In genomic region chr4:40231464-40231863, GRCh38 we compare ENCODE assay signal across 18 cellular contexts. TPM values are rescaled to one million over a fixed set of nuclear protein-coding genes. Genes with fewer than 3 reads are reported as not detected.
A peak's percentile ranks its signal among the peaks of the same experiment; 100 is the strongest.
DNase-seq lines count a peak whose midpoint lies in the region; ATAC-seq and TF ChIP-seq lines count a peak whose summit lies in the region.
"Had no signal": no experiment of that assay in that cellular context is flagged by ENCODE, and none has a peak within 500 bp of the region (broad histone marks: within the 10 kb centered on the region; RNA-seq: fewer than 3 reads in every experiment).

No MANE protein-coding gene starts in this region.

- CTCF ChIA-PET in T-cell (lab: Charles Lee), result interaction anchor here (0.6 to 2.8 kb wide), 23 partner anchors 8 to 154 kb away, joined by 3 to 21 read pairs (median 6); no protein-coding TSS in a partner anchor
- CTCF ChIA-PET in Caco-2 (lab: Charles Lee), result no interaction called here

- H3K27me3 Mint-ChIP-seq in T-cell, result no peaks in the 10 kb centered on the region
- no peaks in the 10 kb centered on the region for H3K27me3 Mint-ChIP-seq in stimulated activated naive CD8-positive, alpha-beta T cell treated with anti-CD3 and anti-CD28 coated beads, Interleukin-15, amount 100 ng/mL, for 72 hours
- no peaks in the 10 kb centered on the region for H3K27me3 Mint-ChIP-seq in Caco-2 (ENCODE audit: insufficient read depth, unreplicated experiment)
- H3K27me3 Mint-ChIP-seq: progenitor cell of endocrine pancreas had no signal

- no peaks in the 10 kb centered on the region for H3K9me3 ChIP-seq in effector memory CD4-positive, alpha-beta T cell (ENCODE audit: control insufficient read depth, low read length)
- no peaks in the 10 kb centered on the region for H3K9me3 ChIP-seq in Caco-2
- H3K9me3 ChIP-seq: thyroid gland had no signal

- H3K4me3 ChIP-seq in effector memory CD4-positive, alpha-beta T cell (ENCODE audit: insufficient read depth, low read depth, low read length, poor library complexity, severe bottlenecking), result peak overlapping the region; percentile 31
- H3K4me3 ChIP-seq in Caco-2 (ENCODE audit: low read depth, low read length) (no peak overlapping the region), brain microvascular endothelial cell (ENCODE audit: low read depth, low read length) (no peak overlapping the region)
- H3K4me3 ChIP-seq: coronary artery, thyroid gland had no signal

- ATAC-seq in T-cell (replicated peaks in 1 of 4) (peak in 2 of 4 experiments; percentile 7 to 14), GM18868 (IDR thresholded peaks at IDR 0.05; ENCODE audit: unreplicated experiment) (no peak)
- ATAC-seq in stimulated activated naive CD8-positive, alpha-beta T cell treated with anti-CD3 and anti-CD28 coated beads, Interleukin-15, amount 100 ng/mL, for 72 hours, result no peak

- POLR2A ChIA-PET in T-cell (lab: Charles Lee), result interaction anchor here (0.6 to 2.3 kb wide), 18 partner anchors 8 to 616 kb away, joined by 3 to 19 read pairs (median 7); partner anchors contain the start of gene RHOH (in 1 of the 2)
- POLR2A ChIA-PET in Caco-2 (lab: Charles Lee), result no interaction called here

- no TSS peak for BruUV-seq in Caco-2 (replicated peaks; lab: Mats Ljungman, UMichigan)

- H3K4me1 ChIP-seq in effector memory CD4-positive, alpha-beta T cell (ENCODE audit: control insufficient read depth, insufficient read depth, low read length, poor library complexity, severe bottlenecking), result peaks cover 67% of the 10 kb centered on the region
- H3K4me1 ChIP-seq in Caco-2, result no peaks in the 10 kb centered on the region
- H3K4me1 ChIP-seq: thyroid gland had no signal

- peaks cover 86 to 91% (median 90%) of the 10 kb centered on the region in 3 donors for H3K4me1 Mint-ChIP-seq in T-cell
- peaks cover 97% of the 10 kb centered on the region for H3K4me1 Mint-ChIP-seq in stimulated activated naive CD8-positive, alpha-beta T cell treated with anti-CD3 and anti-CD28 coated beads, Interleukin-15, amount 100 ng/mL, for 72 hours
- H3K4me1 Mint-ChIP-seq in Caco-2 (ENCODE audit: low read depth, unreplicated experiment), result no peaks in the 10 kb centered on the region

- peak overlapping the region; percentile 72 to 83 (median 76) for H3K4me3 Mint-ChIP-seq in T-cell
- peak overlapping the region; percentile 81 to 88 for H3K4me3 Mint-ChIP-seq in stimulated activated naive CD8-positive, alpha-beta T cell treated with anti-CD3 and anti-CD28 coated beads, Interleukin-15, amount 100 ng/mL, for 72 hours
- H3K4me3 Mint-ChIP-seq in Caco-2 (ENCODE audit: unreplicated experiment), result no peak overlapping the region

- H3K36me3 ChIP-seq in effector memory CD4-positive, alpha-beta T cell (ENCODE audit: control insufficient read depth, insufficient read depth, low read length), result peaks cover 4% of the 10 kb centered on the region
- H3K36me3 ChIP-seq in Caco-2 (ENCODE audit: control insufficient read depth, insufficient read depth, low read length) (no peaks in the 10 kb centered on the region), brain microvascular endothelial cell (replicated peaks) (no peaks in the 10 kb centered on the region)
- H3K36me3 ChIP-seq: thyroid gland had no signal

- H3K27ac Mint-ChIP-seq in T-cell (peak overlapping the region; percentile 97 to 99), Caco-2 (ENCODE audit: unreplicated experiment) (no peak overlapping the region)
- peak overlapping the region; percentile 82 to 98 for H3K27ac Mint-ChIP-seq in stimulated activated naive CD8-positive, alpha-beta T cell treated with anti-CD3 and anti-CD28 coated beads, Interleukin-15, amount 100 ng/mL, for 72 hours

- intact Hi-C loops in Caco-2 (cut with micrococcal nuclease; ENCODE audit: unreplicated experiment), result no loop called here

- H3K36me3 Mint-ChIP-seq in T-cell (peaks cover 55% of the 10 kb centered on the region), Caco-2 (ENCODE audit: insufficient read depth, unreplicated experiment) (no peaks in the 10 kb centered on the region)

- H3K27ac ChIP-seq in effector memory CD4-positive, alpha-beta T cell (ENCODE audit: insufficient read depth, low read length, poor library complexity, severe bottlenecking), result peak overlapping the region; percentile 70
- H3K27ac ChIP-seq in brain microvascular endothelial cell, result no peak overlapping the region
- H3K27ac ChIP-seq: coronary artery, thyroid gland had no signal

- TF ChIP-seq CTCF in Caco-2 (IDR thresholded peaks at IDR 0.05; ENCODE audit: insufficient read depth in 1 of 2, low read depth in 1 of 2, low read length in 1 of 2, severe bottlenecking in 1 of 2, unreplicated experiment in 1 of 2), result no peak
- TF ChIP-seq CTCF in brain microvascular endothelial cell (IDR thresholded peaks at IDR 0.05; ENCODE audit: low read depth, low read length, missing control alignments), result no peak

- in situ Hi-C loops in brain microvascular endothelial cell (cut with HindIII; ENCODE audit: low pct_ligation_motif_present, low sequenced_read_pairs), result no loop called here

- H3K9me3 Mint-ChIP-seq in T-cell, result peaks cover 0 to 5% (median 4%) of the 10 kb centered on the region in 3 donors
- H3K9me3 Mint-ChIP-seq in stimulated activated naive CD8-positive, alpha-beta T cell treated with anti-CD3 and anti-CD28 coated beads, Interleukin-15, amount 100 ng/mL, for 72 hours, result no peaks in the 10 kb centered on the region
- H3K9me3 Mint-ChIP-seq in Caco-2 (ENCODE audit: unreplicated experiment), result no peaks in the 10 kb centered on the region

- H3K27me3 ChIP-seq in effector memory CD4-positive, alpha-beta T cell (replicated peaks; ENCODE audit: control insufficient read depth, insufficient read depth, low read length, poor library complexity, severe bottlenecking), result no peaks in the 10 kb centered on the region
- no peaks in the 10 kb centered on the region for H3K27me3 ChIP-seq in Caco-2 (replicated peaks; ENCODE audit: control insufficient read depth, insufficient read depth, low read length)
- no peaks in the 10 kb centered on the region for H3K27me3 ChIP-seq in brain microvascular endothelial cell (replicated peaks)
- H3K27me3 ChIP-seq: thyroid gland had no signal

- DNase-seq in stimulated activated CD4-positive, alpha-beta T cell treated with anti-CD3 and anti-CD28 coated beads, Interleukin-15, amount 100 ng/mL, for 24 hours, result peak; percentile 15
- no peak for DNase-seq in stimulated activated CD4-positive, alpha-beta T cell treated with anti-CD3 and anti-CD28 coated beads, Interleukin-4, amount 100 ng/mL, for 4 hours
- DNase-seq in T-cell (no peak), Caco-2 (no peak), brain microvascular endothelial cell (no peak)
- no peak for DNase-seq in effector memory CD4-positive, alpha-beta T cell
- DNase-seq in stimulated activated naive CD8-positive, alpha-beta T cell treated with anti-CD3 and anti-CD28 coated beads, Interleukin-15, amount 100 ng/mL, for 72 hours, result peak in 1 of 2 donors; percentile 18
- DNase-seq: DMS79 treated with DMSO at 0.1 percent for 48 hours; glutamatergic neuron; kidney glomerular epithelial cell; NCI-H187; NCI-H524; stimulated activated CD4-positive, alpha-beta T cell treated with anti-CD3 and anti-CD28 coated beads, Interleukin-12 subunit alpha, Interleukin-12 subunit beta, amount 100 ng/mL, for 4 hours; thyroid gland had no signal

RNA-seq across cellular contexts. Expression of gene RHOH, which starts 34.6 kb away (rescaled TPM):
- total RNA-seq in T-cell (100 to 1,000 TPM; 174 to 436 (median 216) TPM), Caco-2 (2022) (not detected in 2 replicates)
- total RNA-seq: RPMI7951 had no signal

Comparison
In these comparisons a context has a peak if more than half of its experiments do, and no peak if none do; other contexts are left out.
1. RNA of gene RHOH, which starts 34.6 kb away (total RNA-seq): 174 to 436 TPM in T-cell; not detected in Caco-2; every median in the first group is over 100 times any median in the second.